ENCODE assay signal across 1 cellular context in genomic region chr16:70711211-70711978, GRCh38.
TF ChIP-seq lines count a peak whose summit lies in the region.

No MANE protein-coding gene starts in this region.

TF ChIP-seq in HepG2, 621 proteins besides CTCF, POLR2A, EP300 and RAD21 (continued from another document and continues in another):
- TF ChIP-seq ZBED4 (CRISPR knock-in tag; IDR thresholded peaks at IDR 0.05; ENCODE audit: borderline replicate concordance) (peak; percentile 68; the same call in 1 of the 2 replicates), ZNF746 (CRISPR knock-in tag; IDR thresholded peaks at IDR 0.05) (peak; percentile 88), ZNF451 (CRISPR knock-in tag; IDR thresholded peaks at IDR 0.05) (peak; percentile 87; the same call in 1 of the 2 replicates), ZSCAN31 (CRISPR knock-in tag; IDR thresholded peaks at IDR 0.05; ENCODE audit: low read depth) (peak; percentile 86), NFYC (CRISPR knock-in tag; IDR thresholded peaks at IDR 0.05) (peak; percentile 30; the same call in 1 of the 2 replicates), FOSL2 (CRISPR knock-in tag; IDR thresholded peaks at IDR 0.05) (peak; percentile 64), ZNF101 (CRISPR knock-in tag; IDR thresholded peaks at IDR 0.05; ENCODE audit: borderline replicate concordance, low read depth) (no peak), NFKBIZ (CRISPR knock-in tag; IDR thresholded peaks at IDR 0.05) (peak; percentile 45; the same call in 1 of the 2 replicates), TCF12 (IDR thresholded peaks at IDR 0.05) (no peak), TCF12 (CRISPR knock-in tag; IDR thresholded peaks at IDR 0.05) (peak; percentile 72; the same call in 1 of the 2 replicates), ZNF3 (CRISPR knock-in tag; IDR thresholded peaks at IDR 0.05) (no peak), ARID4A (CRISPR knock-in tag; IDR thresholded peaks at IDR 0.05; ENCODE audit: borderline replicate concordance) (peak; percentile 92), ZNF761 (CRISPR knock-in tag; conservative IDR thresholded peaks at IDR 0.05) (peak; percentile 57; the same call in 1 of the 2 replicates), ARNT2 (CRISPR knock-in tag; IDR thresholded peaks at IDR 0.05; ENCODE audit: low read depth) (0 out of 2 replicates have a peak, but pooled peaks have one; percentile 60), ZNF274 (CRISPR knock-in tag; IDR thresholded peaks at IDR 0.05) (peak; percentile 70; the same call in 1 of the 2 replicates), ZSCAN5A (CRISPR knock-in tag; IDR thresholded peaks at IDR 0.05; ENCODE audit: borderline replicate concordance) (no peak), TFDP1 (CRISPR knock-in tag; IDR thresholded peaks at IDR 0.05; ENCODE audit: borderline replicate concordance) (peak; percentile 87), PCBP1 (IDR thresholded peaks at IDR 0.05; ENCODE audit: borderline replicate concordance, low read depth, low read length) (0 out of 2 replicates have a peak, but pooled peaks have one; percentile 20), ZNF12 (CRISPR knock-in tag; IDR thresholded peaks at IDR 0.05) (peak; percentile 63), ZNF768 (CRISPR knock-in tag; IDR thresholded peaks at IDR 0.05) (peak; percentile 99), DMAP1 (CRISPR knock-in tag; IDR thresholded peaks at IDR 0.05) (peak; percentile 94), AHDC1 (CRISPR knock-in tag; IDR thresholded peaks at IDR 0.05; ENCODE audit: borderline replicate concordance) (peak; percentile 53), SOX5 (CRISPR knock-in tag; IDR thresholded peaks at IDR 0.05; ENCODE audit: borderline replicate concordance) (peak; percentile 69; the same call in 1 of the 2 replicates), MIER3 (CRISPR knock-in tag; IDR thresholded peaks at IDR 0.05; ENCODE audit: borderline replicate concordance) (peak; percentile 36; the same call in 1 of the 2 replicates), ZNF263 (CRISPR knock-in tag; IDR thresholded peaks at IDR 0.05) (peak; percentile 27; the same call in 1 of the 2 replicates), ZNF235 (CRISPR knock-in tag; IDR thresholded peaks at IDR 0.05; ENCODE audit: borderline replicate concordance) (0 out of 2 replicates have a peak, but pooled peaks have one; percentile 24), NR1H2 (CRISPR knock-in tag; IDR thresholded peaks at IDR 0.05; ENCODE audit: borderline replicate concordance, low read depth) (no peak), ZNF280B (CRISPR knock-in tag; IDR thresholded peaks at IDR 0.05; ENCODE audit: borderline replicate concordance) (peak; percentile 80; the same call in 1 of the 2 replicates), PBX3 (CRISPR knock-in tag; IDR thresholded peaks at IDR 0.05; ENCODE audit: borderline replicate concordance) (no peak), ZNF512B (CRISPR knock-in tag; IDR thresholded peaks at IDR 0.05; ENCODE audit: borderline replicate concordance) (no peak), ZSCAN29 (CRISPR knock-in tag; conservative IDR thresholded peaks at IDR 0.05) (peak; percentile 92), RXRB (CRISPR knock-in tag; IDR thresholded peaks at IDR 0.05; ENCODE audit: borderline replicate concordance) (peak; percentile 74; the same call in 1 of the 2 replicates)
